In genomic region chr3:42557849-42558248, GRCh38 we compare ENCODE assay signal across 10 cellular contexts. TPM values are rescaled to one million over a fixed set of nuclear protein-coding genes. Genes with fewer than 3 reads are reported as not detected.
A peak's percentile ranks its signal among the peaks of the same experiment; 100 is the strongest.
DNase-seq lines count a peak whose midpoint lies in the region; ATAC-seq and TF ChIP-seq lines count a peak whose summit lies in the region.
"Had no signal": no experiment of that assay in that cellular context is flagged by ENCODE, and none has a peak within 500 bp of the region (broad histone marks: within the 10 kb centered on the region; RNA-seq: fewer than 3 reads in every experiment).

No MANE protein-coding gene starts in this region.

- CTCF ChIA-PET in HEK293 (lab: Yijun Ruan, JAX): interaction anchor here (0.7 kb wide), 1 partner anchor 85 kb away, joined by 4 read pairs; no protein-coding TSS in a partner anchor

- no peaks in the 10 kb centered on the region for H3K9me3 ChIP-seq in HEK293 (ENCODE audit: control insufficient read depth, insufficient read depth, low read depth, low read length)
- no peaks in the 10 kb centered on the region for H3K9me3 ChIP-seq in uterus

- H3K4me1 ChIP-seq in HEK293 (ENCODE audit: control insufficient read depth, insufficient read depth, low read length) (no peaks in the 10 kb centered on the region), uterus (no peaks in the 10 kb centered on the region)

- peaks cover 38 to 89% of the 10 kb centered on the region in 2 experiments; a peak in 2 of 3 replicates for H3K36me3 ChIP-seq in HEK293 (ENCODE audit: control insufficient read depth in 2 of 2, insufficient read depth in 1 of 2, low read length in 2 of 2)
- H3K36me3 ChIP-seq in uterus: no peaks in the 10 kb centered on the region

- H3K27ac ChIP-seq in HEK293 (ENCODE audit: extremely low read depth, low read depth, low read length) (no peak overlapping the region), uterus (no peak overlapping the region)

- TF ChIP-seq POLR2A in uterus (IDR thresholded peaks at IDR 0.05): no peak

- H3K27ac Mint-ChIP-seq in progenitor cell of endocrine pancreas: no peak overlapping the region

- peaks cover 19% of the 10 kb centered on the region for H3K36me3 Mint-ChIP-seq in progenitor cell of endocrine pancreas (ENCODE audit: insufficient read depth)

- H3K4me3 Mint-ChIP-seq in progenitor cell of endocrine pancreas (ENCODE audit: low read depth): no peak overlapping the region

- peak; percentile 58; the same call in 1 of the 2 replicates for TF ChIP-seq CTCF in HEK293 (tag by site-specific recombination; IDR thresholded peaks at IDR 0.05)
- no peak for TF ChIP-seq CTCF in uterus (IDR thresholded peaks at IDR 0.05)
- TF ChIP-seq CTCF in progenitor cell of endocrine pancreas (IDR thresholded peaks at IDR 0.05; ENCODE audit: unreplicated experiment): no peak

- peak; percentile 2 for DNase-seq in NCI-H510A treated with DMSO at 0.1 percent for 48 hours (lab: John Stamatoyannopoulos, UW)
- DNase-seq in NCI-H510A (lab: John Stamatoyannopoulos, UW): no peak
- DNase-seq in SW480 (ENCODE audit: low spot score): peak; percentile 46
- DNase-seq in left colon: no peak
- no peak for DNase-seq in uterus
- no peak for DNase-seq in progenitor cell of endocrine pancreas (ENCODE audit: low spot score, unreplicated experiment)
- DNase-seq in mesenteric fat pad (ENCODE audit: low spot score): no peak
- DNase-seq: left ventricle myocardium superior, retina had no signal

- no peaks in the 10 kb centered on the region for H3K9me3 Mint-ChIP-seq in progenitor cell of endocrine pancreas (ENCODE audit: low read depth)

- intact Hi-C loops in left colon (cut with DNase I, micrococcal nuclease): no loop called here
- intact Hi-C loops in uterus (cut with DNase I; ENCODE audit: low total_unique reads): no loop called here

- no peaks in the 10 kb centered on the region for H3K27me3 Mint-ChIP-seq in progenitor cell of endocrine pancreas

- no peaks in the 10 kb centered on the region for H3K27me3 ChIP-seq in uterus

- ATAC-seq in left colon: peak; percentile 36
- ATAC-seq: left ventricle myocardium superior had no signal

- H3K4me3 ChIP-seq in HEK293 (ENCODE audit: low read depth, low read length) (no peak overlapping the region), uterus (no peak overlapping the region)

- no peaks in the 10 kb centered on the region for H3K4me1 Mint-ChIP-seq in progenitor cell of endocrine pancreas (ENCODE audit: low read depth)

- POLR2A ChIA-PET in HEK293 (lab: Yijun Ruan, JAX): no interaction called here

TF ChIP-seq in HEK293, 187 proteins besides CTCF, POLR2A, EP300 and RAD21:
- peak; percentile 19; the same call in 1 of the 2 replicates for TF ChIP-seq ZNF654 (tag by site-specific recombination; IDR thresholded peaks at IDR 0.05; ENCODE audit: low read depth)
- no peak for TF ChIP-seq ZNF335 (tag by site-specific recombination; conservative IDR thresholded peaks at IDR 0.05)

RNA-seq across cellular contexts. Expression of gene SEC22C, which starts 23.9 kb away (rescaled TPM):
- total RNA-seq in left colon (10 to 100 TPM; 11.4 to 15.2 TPM), uterus (10 to 100 TPM; 49.7 to 82.6 (median 66.0) TPM), progenitor cell of endocrine pancreas (36.9 and 40.2 TPM in 2 replicates), mesenteric fat pad (44.7 TPM)

RNA-seq across cellular contexts. Expression of gene SS18L2, which starts 32.8 kb away (rescaled TPM):
- total RNA-seq in left colon (10 to 100 TPM; 19.0 to 20.5 TPM), uterus (10 to 100 TPM in 3 of 4 donors, 1 to 10 TPM in 1; 7.4 to 20.0 (median 15.7) TPM), progenitor cell of endocrine pancreas (39.5 and 43.9 TPM in 2 replicates), mesenteric fat pad (23.3 TPM)

RNA-seq across cellular contexts. Expression of gene NKTR, which starts 42.6 kb away (rescaled TPM):
- 10 to 100 TPM; 54.1 to 63.9 TPM for total RNA-seq in left colon
- 100 to 1,000 TPM; 119 to 361 (median 164) TPM for total RNA-seq in uterus
- total RNA-seq in progenitor cell of endocrine pancreas: 142 and 155 TPM in 2 replicates
- total RNA-seq in mesenteric fat pad: 80.6 TPM

RNA-seq across cellular contexts. Expression of gene VIPR1, which starts 55.4 kb away (rescaled TPM):
- 100 to 1,000 TPM; 128 to 137 TPM for total RNA-seq in left colon
- total RNA-seq in uterus: 1 to 10 TPM in 2 of 4 donors, under 1 TPM in 2; 0.26 to 1.5 (median 0.99) TPM
- 5.8 and 6.8 TPM in 2 replicates for total RNA-seq in progenitor cell of endocrine pancreas
- 2.4 TPM for total RNA-seq in mesenteric fat pad

Comparison
In these comparisons a context has a peak if more than half of its experiments do, and no peak if none do; other contexts are left out.
1. DNase-seq: peak in NCI-H510A treated with DMSO at 0.1 percent for 48 hours (single experiment) and SW480 (single experiment); none in NCI-H510A (single experiment), left colon (0 of 2), uterus (0 of 2), progenitor cell of endocrine pancreas (single experiment) and mesenteric fat pad (single experiment).